ENCODE assay signal across 10 cellular contexts in the genomic region with DNA sequence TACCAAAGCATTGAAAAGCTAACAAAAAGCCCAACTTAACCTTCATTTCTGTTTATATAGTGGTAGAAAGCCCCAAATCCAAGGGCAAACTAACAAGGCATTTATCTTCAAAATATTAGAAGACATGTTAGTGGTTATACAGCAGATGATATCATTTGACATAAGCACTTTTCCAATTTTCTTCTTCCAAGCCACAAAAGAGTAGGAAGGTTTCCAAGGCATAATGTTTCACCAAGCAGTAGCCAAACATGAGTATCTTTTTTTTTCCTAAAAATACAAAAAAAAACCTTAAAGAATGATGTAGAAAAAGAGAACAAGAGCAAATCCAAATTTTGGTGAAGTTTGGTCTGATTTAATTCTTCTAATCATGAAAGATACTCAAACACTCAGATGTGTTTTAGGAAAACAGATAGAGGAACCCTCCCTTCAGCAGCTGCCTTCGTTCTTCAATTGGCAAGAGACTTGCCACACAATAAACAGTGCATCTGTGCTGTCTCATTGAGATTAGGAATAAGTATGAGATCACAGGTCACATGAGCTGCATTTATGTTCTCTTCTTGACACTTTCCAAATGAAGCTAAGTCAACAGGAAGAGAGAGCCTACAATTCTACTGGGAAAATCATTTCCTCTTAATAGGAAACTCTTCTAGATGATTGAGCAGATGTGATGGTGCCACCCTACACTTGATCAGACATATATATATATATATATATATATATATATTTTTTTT.
A peak's percentile ranks its signal among the peaks of the same experiment; 100 is the strongest.
DNase-seq lines count a peak whose midpoint lies in the region; ATAC-seq and TF ChIP-seq lines count a peak whose summit lies in the region.
"Had no signal": no experiment of that assay in that cellular context is flagged by ENCODE, and none has a peak within 500 bp of the region (broad histone marks: within the 10 kb centered on the region; RNA-seq: fewer than 3 reads in every experiment).

No MANE protein-coding gene starts in this region.

- no peak for TF ChIP-seq POLR2A in stomach (IDR thresholded peaks at IDR 0.05)

- ATAC-seq in heart right ventricle (peak in 5 of 8 donors; percentile 38 to 74 (median 70)), HG03159 (IDR thresholded peaks at IDR 0.05; ENCODE audit: unreplicated experiment) (no peak)
- ATAC-seq: activated T-cell treated with anti-CD3 and anti-CD28 coated beads, Interleukin-2, amount 50 U/mL, for 72 hours; GM23338 had no signal

- no peak for TF ChIP-seq CTCF in LNCaP clone FGC (IDR thresholded peaks at IDR 0.05; ENCODE audit: control insufficient read depth, extremely low read depth, insufficient read depth)
- no peak for TF ChIP-seq CTCF in heart right ventricle (IDR thresholded peaks at IDR 0.05)
- no peak for TF ChIP-seq CTCF in stomach (IDR thresholded peaks at IDR 0.05)
- no peak for TF ChIP-seq CTCF in GM20000 (IDR thresholded peaks at IDR 0.05; ENCODE audit: extremely low read depth, missing control alignments)

- H3K4me3 ChIP-seq in LNCaP clone FGC (ENCODE audit: low read depth, low read length) (no peak overlapping the region), heart right ventricle (no peak overlapping the region), stomach (no peak overlapping the region)
- H3K4me3 ChIP-seq: GM23338 had no signal

- H3K27ac ChIP-seq in heart right ventricle: peak overlapping the region in 6 of 10 donors; percentile 2 to 60 (median 18)
- peak overlapping the region in 4 of 5 donors; percentile 12 to 64 (median 40) for H3K27ac ChIP-seq in stomach

- DNase-seq in LNCaP clone FGC (ENCODE audit: low read depth) (peak; percentile 72), amniotic epithelial cell (ENCODE audit: low read depth) (peak; percentile 86), heart right ventricle (no peak), stomach (no peak), GM20000 (ENCODE audit: low spot score) (no peak), HuH-7.5 (ENCODE audit: low spot score) (no peak)
- DNase-seq: activated T-cell treated with anti-CD3 and anti-CD28 coated beads, Interleukin-2, amount 50 U/mL, for 72 hours; retina had no signal

- 22% methylated on average over 1 of the region's 1 CpG for WGBS in heart right ventricle, 2 donors
- WGBS in stomach, 5 donors: 55 to 72% (median 59%) methylated on average over 1 of the region's 1 CpG

- H3K9me3 ChIP-seq in heart right ventricle (no peaks in the 10 kb centered on the region), stomach (no peaks in the 10 kb centered on the region)

- TF ChIP-seq EP300 in stomach (IDR thresholded peaks at IDR 0.05): no peak

- no peaks in the 10 kb centered on the region for H3K27me3 ChIP-seq in heart right ventricle
- no peaks in the 10 kb centered on the region for H3K27me3 ChIP-seq in stomach

- H3K4me1 ChIP-seq in heart right ventricle: peaks cover 0 to 15% (median 7%) of the 10 kb centered on the region in 9 donors
- peaks cover 0 to 3% (median 1%) of the 10 kb centered on the region in 4 donors for H3K4me1 ChIP-seq in stomach

- intact Hi-C loops in heart right ventricle (cut with DNase I) (no loop called here), stomach (cut with DNase I; ENCODE audit: low total_unique reads) (no loop called here)

- H3K36me3 ChIP-seq in heart right ventricle: peaks cover 0 to 87% (median 6%) of the 10 kb centered on the region in 9 donors
- peaks cover 21 to 67% (median 60%) of the 10 kb centered on the region in 4 donors for H3K36me3 ChIP-seq in stomach

Comparison
In these comparisons a context has a peak if more than half of its experiments do, and no peak if none do; other contexts are left out.
1. DNase-seq: peak in LNCaP clone FGC (single experiment) and amniotic epithelial cell (single experiment); none in heart right ventricle (0 of 2), stomach (single experiment), GM20000 (single experiment) and HuH-7.5 (single experiment).